ENCODE assay signal across 27 cellular contexts in genomic region chr10:114400091-114400490, GRCh38. TPM values are rescaled to one million over a fixed set of nuclear protein-coding genes. Genes with fewer than 3 reads are reported as not detected.
DNase-seq lines count a peak whose midpoint lies in the region; ATAC-seq, FAIRE-seq and TF ChIP-seq lines count a peak whose summit lies in the region.
"Had no signal": no experiment of that assay in that cellular context is flagged by ENCODE, and none has a peak within 500 bp of the region (broad histone marks: within the 10 kb centered on the region; RNA-seq: fewer than 3 reads in every experiment).

No MANE protein-coding gene starts in this region.

- no peak for TF ChIP-seq POLR2A in sigmoid colon (IDR thresholded peaks at IDR 0.05)

- H3K4me1 ChIP-seq in astrocyte (ENCODE audit: insufficient read depth, low read length) (peaks cover 22% of the 10 kb centered on the region), keratinocyte (ENCODE audit: control insufficient read depth, extremely low read depth, insufficient read depth, low read length) (peaks cover 38% of the 10 kb centered on the region), sigmoid colon (peaks cover 0 to 86% (median 62%) of the 10 kb centered on the region in 4 donors)

- peaks cover 69% of the 10 kb centered on the region for H3K27me3 ChIP-seq in AG04450 (ENCODE audit: control insufficient read depth, insufficient read depth, low read length)
- H3K27me3 ChIP-seq in astrocyte (ENCODE audit: insufficient read depth, low read length) = peaks cover 3% of the 10 kb centered on the region
- H3K27me3 ChIP-seq in keratinocyte (ENCODE audit: control insufficient read depth, extremely low read depth, insufficient read depth, low read length) = no peaks in the 10 kb centered on the region
- peaks cover 0 to 13% (median 5%) of the 10 kb centered on the region in 3 donors for H3K27me3 ChIP-seq in sigmoid colon
- H3K27me3 ChIP-seq: foreskin keratinocyte, SJCRH30 had no signal

- H3K9me3 ChIP-seq in AG04450 (ENCODE audit: control insufficient read depth, insufficient read depth, low read length) = no peaks in the 10 kb centered on the region; the same call in 1 of the 2 replicates
- no peaks in the 10 kb centered on the region for H3K9me3 ChIP-seq in astrocyte (ENCODE audit: insufficient read depth, low read depth, low read length)
- no peaks in the 10 kb centered on the region for H3K9me3 ChIP-seq in keratinocyte (ENCODE audit: control insufficient read depth, low read depth, low read length)
- H3K9me3 ChIP-seq in sigmoid colon = no peaks in the 10 kb centered on the region
- H3K9me3 ChIP-seq: SJCRH30 had no signal

- H3K79me2 ChIP-seq in astrocyte (ENCODE audit: insufficient read depth, low read length) (no peaks in the 10 kb centered on the region), keratinocyte (ENCODE audit: control insufficient read depth, insufficient read depth, low read length) (peaks cover 85% of the 10 kb centered on the region)

- H3K36me3 Mint-ChIP-seq in astrocyte (ENCODE audit: low read depth, unreplicated experiment) = peaks cover 7% of the 10 kb centered on the region
- H3K36me3 Mint-ChIP-seq: memory B cell, naive B cell, type B pancreatic cell had no signal

- dilution Hi-C loops in keratinocyte (cut with MboI; ENCODE audit: extremely low pct_ligation_motif_present, low sequenced_read_pairs) = no loop called here

- H3K4me3 ChIP-seq in AG04450 (ENCODE audit: low read depth, low read length) = no peak overlapping the region
- no peak overlapping the region for H3K4me3 ChIP-seq in astrocyte (ENCODE audit: insufficient read depth, low read depth, low read length)
- no peak overlapping the region for H3K4me3 ChIP-seq in keratinocyte (ENCODE audit: control insufficient read depth in 2 of 3, extremely low read depth in 1 of 3, insufficient read depth in 2 of 3, low read depth in 1 of 3, low read length in 3 of 3)
- no peak overlapping the region for H3K4me3 ChIP-seq in sigmoid colon
- H3K4me3 ChIP-seq: SJCRH30 had no signal

- TF ChIP-seq CTCF in AG04450 (IDR thresholded peaks at IDR 0.05; ENCODE audit: low read depth, low read length) = no peak
- TF ChIP-seq CTCF in astrocyte (IDR thresholded peaks at IDR 0.05; ENCODE audit: insufficient read depth, low read depth, low read length) = no peak
- TF ChIP-seq CTCF in keratinocyte (optimal IDR thresholded peaks at IDR 0.05 in 1 of 3, IDR thresholded peaks at IDR 0.05 in 1 of 3, conservative IDR thresholded peaks at IDR 0.05 in 1 of 3; ENCODE audit: extremely low read depth in 1 of 3, insufficient read depth in 2 of 3, low read length in 3 of 3) = no peak
- TF ChIP-seq CTCF in sigmoid colon (IDR thresholded peaks at IDR 0.05) = no peak

- no peak overlapping the region for H3K27ac Mint-ChIP-seq in astrocyte (ENCODE audit: unreplicated experiment)
- H3K27ac Mint-ChIP-seq: activated T-helper 1 cell treated with anti-CD3 and anti-CD28 coated beads, Interleukin-12 subunit alpha, Interleukin-12 subunit beta, Interleukin-2, Interleukin-4 antibody, amounts not matched to agents 30 ng/mL and 10 ng/mL and 1 ng/mL, durations not matched to agents 14 hours and 24 hours and 36 hours; memory B cell; naive B cell; type B pancreatic cell had no signal

- H3K4me2 ChIP-seq in astrocyte (ENCODE audit: low read length) = peak overlapping the region; percentile 12
- H3K4me2 ChIP-seq in keratinocyte (ENCODE audit: control insufficient read depth, extremely low read depth, insufficient read depth, low read depth, low read length) = no peak overlapping the region

- H3K9me1 ChIP-seq in keratinocyte (ENCODE audit: control insufficient read depth, extremely low read depth, insufficient read depth, low read length) = no peaks in the 10 kb centered on the region

- peak overlapping the region; percentile 2 for H3K4me3 Mint-ChIP-seq in astrocyte (ENCODE audit: unreplicated experiment)
- H3K4me3 Mint-ChIP-seq: activated T-helper 1 cell treated with anti-CD3 and anti-CD28 coated beads, Interleukin-12 subunit alpha, Interleukin-12 subunit beta, Interleukin-2, Interleukin-4 antibody, amounts not matched to agents 30 ng/mL and 10 ng/mL and 1 ng/mL, durations not matched to agents 14 hours and 24 hours and 36 hours; memory B cell; naive B cell; type B pancreatic cell had no signal

- H3K9me3 Mint-ChIP-seq in astrocyte (ENCODE audit: unreplicated experiment) = no peaks in the 10 kb centered on the region
- H3K9me3 Mint-ChIP-seq: activated T-helper 1 cell treated with anti-CD3 and anti-CD28 coated beads, Interleukin-12 subunit alpha, Interleukin-12 subunit beta, Interleukin-2, Interleukin-4 antibody, amounts not matched to agents 30 ng/mL and 10 ng/mL and 1 ng/mL, durations not matched to agents 14 hours and 24 hours and 36 hours; memory B cell; naive B cell; type B pancreatic cell had no signal

- H3K4me1 Mint-ChIP-seq in astrocyte (ENCODE audit: low read depth, unreplicated experiment) = peaks cover 63% of the 10 kb centered on the region

- ATAC-seq in stimulated activated naive CD8-positive, alpha-beta T cell treated with anti-CD3 and anti-CD28 coated beads, Interleukin-15, Interleukin-2, amounts not matched to agents 100 U/mL and 50 U/mL, for 24 hours = no peak
- ATAC-seq in GM18868 (IDR thresholded peaks at IDR 0.05; ENCODE audit: unreplicated experiment) (no peak), SK-N-SH treated with all-trans-retinoic acid at 6 μM for 48 hours (no peak)
- ATAC-seq: foreskin keratinocyte had no signal

- H3K9ac ChIP-seq in astrocyte (ENCODE audit: low read length) = no peak overlapping the region
- no peak overlapping the region for H3K9ac ChIP-seq in keratinocyte (ENCODE audit: control insufficient read depth, extremely low read depth, insufficient read depth, low read length)

- H2AFZ ChIP-seq in astrocyte (ENCODE audit: low read depth, low read length) = no peak overlapping the region
- H2AFZ ChIP-seq in keratinocyte (ENCODE audit: control insufficient read depth, low read length) = no peak overlapping the region

- FAIRE-seq in astrocyte (lab: Jason Lieb, UNC) = no peak
- FAIRE-seq in keratinocyte (lab: Jason Lieb, UNC) = peak; percentile 53
- FAIRE-seq: small intestine, TTC549 had no signal

- POLR2A ChIA-PET in AG04450 (lab: Yijun Ruan, JAX) = no interaction called here

- CTCF ChIA-PET in AG04450 (lab: Charles Lee) = no interaction called here

- intact Hi-C loops in sigmoid colon (cut with DNase I) = loop anchor here (5.0 kb wide), 1 partner anchor 53 kb away; no protein-coding TSS in a partner anchor

- TF ChIP-seq EP300 in sigmoid colon (IDR thresholded peaks at IDR 0.05) = no peak

- H3K27ac ChIP-seq in AG04450 (ENCODE audit: low read depth, low read length) = peak overlapping the region; percentile 11
- H3K27ac ChIP-seq in astrocyte (ENCODE audit: low read depth, low read length) = no peak overlapping the region
- H3K27ac ChIP-seq in keratinocyte (ENCODE audit: control insufficient read depth, insufficient read depth, low read length) = no peak overlapping the region
- H3K27ac ChIP-seq in sigmoid colon = peak overlapping the region; percentile 45 to 78 (median 73)
- H3K27ac ChIP-seq: foreskin keratinocyte, SJCRH30 had no signal

- no peak for DNase-seq in AG04450 (ENCODE audit: low read depth, low spot score)
- DNase-seq in astrocyte (ENCODE audit: low read depth) = no peak
- DNase-seq in keratinocyte (ENCODE audit: low read depth, low spot score) = no peak
- peak; percentile 63 for DNase-seq in sigmoid colon
- no peak for DNase-seq in stimulated activated naive CD8-positive, alpha-beta T cell treated with anti-CD3 and anti-CD28 coated beads, Interleukin-15, Interleukin-2, amounts not matched to agents 100 U/mL and 50 U/mL, for 24 hours
- no peak for DNase-seq in AG08395 (ENCODE audit: low spot score)
- DNase-seq: ACHN; activated naive CD4-positive, alpha-beta T cell treated with anti-CD3 and anti-CD28 coated beads, Interleukin-2, amount 50 U/mL, for 16 hours; C1 segment of cervical spinal cord; central memory CD4-positive, alpha-beta T cell; foreskin keratinocyte; hippocampal formation; naive B cell; NCI-H1105; NCI-H2081 treated with DMSO at 0.1 percent for 48 hours; OCI-M1; SJCRH30; small intestine; stimulated activated CD4-positive, alpha-beta T cell treated with anti-CD3 and anti-CD28 coated beads, Interleukin-4, amount 100 ng/mL, for 24 hours; stimulated activated naive CD4-positive, alpha-beta T cell treated with Interleukin-2 at 50 U/mL for 16 hours; T-helper 1 cell had no signal

- H3K36me3 ChIP-seq in astrocyte (ENCODE audit: insufficient read depth, low read length) (no peaks in the 10 kb centered on the region), keratinocyte (ENCODE audit: control insufficient read depth in 2 of 2, extremely low read depth in 1 of 2, insufficient read depth in 2 of 2, low read length in 2 of 2) (peaks cover 5 to 7% of the 10 kb centered on the region in 2 experiments), sigmoid colon (no peaks in the 10 kb centered on the region)
- H3K36me3 ChIP-seq: SJCRH30 had no signal

- H4K20me1 ChIP-seq in astrocyte (ENCODE audit: insufficient read depth, low read length) (no peaks in the 10 kb centered on the region), keratinocyte (ENCODE audit: control insufficient read depth, extremely low read depth, insufficient read depth, low read length) (no peaks in the 10 kb centered on the region)

- WGBS in sigmoid colon, 2 donors = 52% methylated on average over 3 of the region's 3 CpGs

- peaks cover 2% of the 10 kb centered on the region for H3K27me3 Mint-ChIP-seq in astrocyte (ENCODE audit: low read depth, unreplicated experiment)

RNA-seq across cellular contexts. Expression of gene AFAP1L2, which starts 4.2 kb away (rescaled TPM):
- 0.05 and 0.07 TPM in 2 replicates for polyA plus RNA-seq in AG04450 (2011; rRNA removed)
- polyA minus RNA-seq in AG04450 (2011; rRNA and poly(A)+ RNA removed) = 0.17 and 0.23 TPM in 2 replicates
- total RNA-seq in astrocyte = 26.6 and 28.1 TPM in 2 replicates
- 36.8 to 52.5 TPM (median 40.4 TPM) in 3 replicates for polyA plus RNA-seq in keratinocyte
- 20.8 TPM for polyA plus RNA-seq in keratinocyte (2011; ENCODE audit: low read depth)
- polyA plus RNA-seq in keratinocyte (2011; cell fraction: cytosol; rRNA removed) = 29.7 and 35.5 TPM in 2 replicates
- 69.0 and 69.2 TPM in 2 replicates for polyA plus RNA-seq in keratinocyte (2011; cell fraction: nucleus; rRNA removed)
- 13.0 and 44.6 TPM in 2 replicates for polyA plus RNA-seq in keratinocyte (2012; ENCODE audit: low replicate concordance)
- 49.9 to 74.0 TPM (median 61.2 TPM) in 3 replicates for polyA minus RNA-seq in keratinocyte
- 44.5 TPM for polyA minus RNA-seq in keratinocyte (2011; cell fraction: cytosol; rRNA and poly(A)+ RNA removed)
- 47.1 and 58.1 TPM in 2 replicates for polyA minus RNA-seq in keratinocyte (2011; cell fraction: nucleus; rRNA and poly(A)+ RNA removed)
- total RNA-seq in sigmoid colon = 10 to 100 TPM in 3 of 4 donors, 1 to 10 TPM in 1; 7.6 to 26.0 (median 19.1) TPM
- 1 to 10 TPM; 2.5 to 7.9 (median 4.8) TPM for polyA plus RNA-seq in sigmoid colon

Comparison
In these comparisons a context has a peak if more than half of its experiments do, and no peak if none do; other contexts are left out.
1. H3K27ac ChIP-seq: peak in AG04450 (single experiment) and sigmoid colon (4 of 4); none in astrocyte (single experiment) and keratinocyte (single experiment).